Comparison of ENCODE assay signal across 1 cellular context in the genomic region with DNA sequence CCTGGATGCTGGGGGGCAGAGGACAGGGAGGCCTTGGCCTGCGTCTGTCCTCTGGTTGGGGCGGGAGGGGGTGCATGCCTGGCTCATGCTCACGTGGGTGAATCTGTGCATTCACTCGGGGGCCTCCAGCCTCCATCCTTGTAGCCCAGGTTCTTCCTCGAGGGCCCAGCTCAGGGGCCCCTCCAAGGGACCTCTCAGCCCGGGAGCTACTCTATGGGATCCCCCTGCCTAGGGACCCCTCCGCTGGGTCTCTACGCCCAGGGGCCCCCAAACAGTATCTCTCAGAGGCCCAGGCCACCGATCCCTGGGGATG.
TF ChIP-seq lines count a peak whose summit lies in the region.

No MANE protein-coding gene starts in this region.

TF ChIP-seq in endothelial cell of umbilical vein, 7 proteins besides CTCF, POLR2A, EP300 and RAD21:
- TF ChIP-seq GATA2 (IDR thresholded peaks at IDR 0.05; ENCODE audit: insufficient read depth, insufficient read length, low read depth, low read length) (no peak), FOS (IDR thresholded peaks at IDR 0.05; ENCODE audit: borderline replicate concordance, insufficient read depth, low read length) (no peak), POLR2AphosphoS5 (IDR thresholded peaks at IDR 0.05; ENCODE audit: insufficient read depth, low read depth, low read length) (no peak), EZH2 (IDR thresholded peaks at IDR 0.05; ENCODE audit: borderline replicate concordance, low read depth, low read length, severe bottlenecking) (no peak), JUN (IDR thresholded peaks at IDR 0.05; ENCODE audit: borderline replicate concordance, insufficient read depth, insufficient read length, low read depth) (no peak), MYC (IDR thresholded peaks at IDR 0.05; ENCODE audit: low read depth, low read length) (no peak)
- TF ChIP-seq, protein P1, sequence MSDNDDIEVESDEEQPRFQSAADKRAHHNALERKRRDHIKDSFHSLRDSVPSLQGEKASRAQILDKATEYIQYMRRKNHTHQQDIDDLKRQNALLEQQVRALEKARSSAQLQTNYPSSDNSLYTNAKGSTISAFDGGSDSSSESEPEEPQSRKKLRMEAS (IDR thresholded peaks at IDR 0.05; ENCODE audit: insufficient read depth, insufficient read length): no peak
